In the genomic region with DNA sequence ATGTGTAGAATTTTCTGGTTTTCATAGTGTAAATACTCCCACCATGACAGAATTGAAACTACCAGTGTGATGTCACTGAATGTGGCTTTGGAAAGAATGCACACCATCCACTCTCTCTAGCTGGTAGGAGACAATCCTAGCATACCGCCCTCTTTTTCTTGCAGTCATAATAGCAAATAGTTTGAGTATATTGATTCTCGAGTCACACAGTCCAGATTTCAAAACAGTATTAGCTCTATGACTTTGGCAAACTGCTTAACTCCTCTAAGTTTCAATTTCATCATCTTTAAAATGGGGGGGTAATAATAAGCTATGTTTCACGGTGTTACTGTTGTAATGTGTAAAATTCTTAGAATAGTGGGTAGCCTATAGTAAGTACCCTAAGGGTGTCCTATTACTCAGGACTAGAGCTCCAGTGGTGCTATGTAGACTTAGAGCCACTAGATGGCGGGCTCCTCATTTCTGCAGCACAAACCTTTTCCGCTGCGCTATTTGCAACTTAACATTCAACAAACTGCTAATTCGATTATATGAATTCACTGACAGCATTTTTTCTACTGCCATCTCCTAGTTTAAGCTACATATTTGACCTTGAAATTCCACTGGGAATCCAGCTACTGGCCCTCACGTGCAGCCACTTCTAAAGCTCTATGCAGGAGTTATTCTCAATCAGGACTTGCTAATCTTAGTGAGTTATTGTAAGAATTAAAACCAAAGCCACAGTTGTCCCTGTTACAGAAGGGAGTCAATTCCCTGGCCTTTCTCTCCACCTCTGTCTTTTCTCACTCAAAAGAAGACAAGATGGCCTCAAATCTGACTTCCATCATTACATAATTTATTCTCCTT, we compare ENCODE assay signal across 8 cellular contexts.
DNase-seq lines count a peak whose midpoint lies in the region; ATAC-seq, FAIRE-seq and TF ChIP-seq lines count a peak whose summit lies in the region.

No MANE protein-coding gene starts in this region.

- TF ChIP-seq CTCF in 22Rv1 (IDR thresholded peaks at IDR 0.05) = peak; percentile 99
- TF ChIP-seq CTCF in GM13977 (IDR thresholded peaks at IDR 0.05; ENCODE audit: extremely low read depth, insufficient read depth, missing control alignments) = peak; percentile 86
- TF ChIP-seq CTCF in brain microvascular endothelial cell (IDR thresholded peaks at IDR 0.05; ENCODE audit: low read depth, low read length, missing control alignments) = peak; percentile 88

- H3K27ac ChIP-seq in 22Rv1 (no peak overlapping the region), brain microvascular endothelial cell (peak overlapping the region; percentile 70)

- FAIRE-seq in islet of Langerhans (lab: Jason Lieb, UNC) = peak; percentile 65

- H3K4me3 ChIP-seq in brain microvascular endothelial cell (ENCODE audit: low read depth, low read length) = no peak overlapping the region

- no peaks in the 10 kb centered on the region for H3K36me3 ChIP-seq in brain microvascular endothelial cell (replicated peaks)

- peak; percentile 94 for ATAC-seq in HG02938 (IDR thresholded peaks at IDR 0.05; ENCODE audit: unreplicated experiment)

- DNase-seq in GM13977 (ENCODE audit: low spot score) (peak; percentile 60), NCI-H2029 (lab: John Stamatoyannopoulos, UW) (peak; percentile 48), T1000 (lab: John Stamatoyannopoulos, UW) (peak; percentile 25), brain microvascular endothelial cell (peak; percentile 89)
- peak; percentile 32 to 42 for DNase-seq in stimulated activated CD4-positive, alpha-beta T cell treated with anti-CD3 and anti-CD28 coated beads, Interleukin-15, amount 100 ng/mL, for 1 hour (ENCODE audit: low read depth in 1 of 2, low spot score in 1 of 2)

- H3K27me3 ChIP-seq in brain microvascular endothelial cell (replicated peaks) = no peaks in the 10 kb centered on the region

- in situ Hi-C loops in GM13977 (cut with MboI; ENCODE audit: low pct_unique_long_range_greater_than_20kb, low sequenced_read_pairs, unreplicated experiment) (loop anchor here (25.0 kb wide), 1 partner anchor 172 kb away; a partner anchor contains a TSS), brain microvascular endothelial cell (cut with HindIII; ENCODE audit: low pct_ligation_motif_present, low sequenced_read_pairs) (no loop called here)

Comparison
In these comparisons a context has a peak if more than half of its experiments do, and no peak if none do; other contexts are left out.
1. DNase-seq: peak in every context shown above with its lines; median percentile 89 in brain microvascular endothelial cell; 60 in GM13977; 48 in NCI-H2029; 37 in stimulated activated CD4-positive, alpha-beta T cell treated with anti-CD3 and anti-CD28 coated beads, Interleukin-15, amount 100 ng/mL, for 1 hour; 25 in T1000.